ENCODE assay signal across 9 cellular contexts in genomic region chr18:13447621-13448020, GRCh38.
DNase-seq lines count a peak whose midpoint lies in the region; ATAC-seq and TF ChIP-seq lines count a peak whose summit lies in the region.
"Had no signal": no experiment of that assay in that cellular context is flagged by ENCODE, and none has a peak within 500 bp of the region (broad histone marks: within the 10 kb centered on the region; RNA-seq: fewer than 3 reads in every experiment).

No MANE protein-coding gene starts in this region.

- H3K4me3 ChIP-seq in endocrine pancreas (ENCODE audit: control insufficient read depth, insufficient read depth, low read length) (peak overlapping the region; percentile 22), neural progenitor cell (peak overlapping the region; percentile 12)

- H3K36me3 Mint-ChIP-seq in neural progenitor cell: no peaks in the 10 kb centered on the region
- H3K36me3 Mint-ChIP-seq in T-helper 2 cell treated with Interferon-gamma antibody and Interleukin-4, amounts not matched to agents 5 μg/mL and 100 μg/mL, for 36 hours (ENCODE audit: low read depth): no peaks in the 10 kb centered on the region
- H3K36me3 Mint-ChIP-seq in activated CD8-positive, alpha-beta T cell treated with anti-CD3 and anti-CD28 coated beads for 36 hours (ENCODE audit: low read depth): no peaks in the 10 kb centered on the region

- TF ChIP-seq CTCF in neural progenitor cell (IDR thresholded peaks at IDR 0.05): no peak
- no peak for TF ChIP-seq CTCF in activated CD8-positive, alpha-beta T cell treated with anti-CD3 and anti-CD28 coated beads for 36 hours (IDR thresholded peaks at IDR 0.05)

- intact Hi-C loops in activated CD8-positive, alpha-beta T cell treated with anti-CD3 and anti-CD28 coated beads for 36 hours (cut with micrococcal nuclease): no loop called here

- peak overlapping the region; percentile 64 for H3K4me2 ChIP-seq in neural progenitor cell

- H3K9ac ChIP-seq in endocrine pancreas (ENCODE audit: control insufficient read depth, insufficient read depth, low read length) (no peak overlapping the region), neural progenitor cell (no peak overlapping the region)

- peaks cover 10% of the 10 kb centered on the region for H3K27me3 Mint-ChIP-seq in neural progenitor cell (ENCODE audit: insufficient read depth, low read depth)
- H3K27me3 Mint-ChIP-seq in T-helper 2 cell treated with Interferon-gamma antibody and Interleukin-4, amounts not matched to agents 5 μg/mL and 100 μg/mL, for 36 hours (ENCODE audit: low read depth): no peaks in the 10 kb centered on the region
- H3K27me3 Mint-ChIP-seq in activated CD8-positive, alpha-beta T cell treated with anti-CD3 and anti-CD28 coated beads for 36 hours: no peaks in the 10 kb centered on the region

- no peak overlapping the region for H3K27ac ChIP-seq in neural progenitor cell

- peaks cover 17% of the 10 kb centered on the region for H4K20me1 ChIP-seq in neural progenitor cell (ENCODE audit: low read depth)

- H2AFZ ChIP-seq in neural progenitor cell (replicated peaks): no peak overlapping the region

- H3K4me1 Mint-ChIP-seq in neural progenitor cell: peaks cover 27% of the 10 kb centered on the region
- peaks cover 13% of the 10 kb centered on the region for H3K4me1 Mint-ChIP-seq in T-helper 2 cell treated with Interferon-gamma antibody and Interleukin-4, amounts not matched to agents 5 μg/mL and 100 μg/mL, for 36 hours (ENCODE audit: low read depth)
- H3K4me1 Mint-ChIP-seq in activated CD8-positive, alpha-beta T cell treated with anti-CD3 and anti-CD28 coated beads for 36 hours (ENCODE audit: low read depth): peaks cover 25% of the 10 kb centered on the region

- H3K9me3 Mint-ChIP-seq in neural progenitor cell: no peaks in the 10 kb centered on the region
- H3K9me3 Mint-ChIP-seq in T-helper 2 cell treated with Interferon-gamma antibody and Interleukin-4, amounts not matched to agents 5 μg/mL and 100 μg/mL, for 36 hours: no peaks in the 10 kb centered on the region
- H3K9me3 Mint-ChIP-seq in activated CD8-positive, alpha-beta T cell treated with anti-CD3 and anti-CD28 coated beads for 36 hours: no peaks in the 10 kb centered on the region

- H3K36me3 ChIP-seq in endocrine pancreas (ENCODE audit: control insufficient read depth, insufficient read depth, low read length) (no peaks in the 10 kb centered on the region), neural progenitor cell (no peaks in the 10 kb centered on the region)
- H3K36me3 ChIP-seq: upper lobe of left lung had no signal

- CTCF ChIA-PET in activated CD8-positive, alpha-beta T cell treated with anti-CD3 and anti-CD28 coated beads for 36 hours (lab: Charles Lee): no interaction called here

- peaks cover 11% of the 10 kb centered on the region for H3F3A ChIP-seq in neural progenitor cell (ENCODE audit: low read depth)

- no peaks in the 10 kb centered on the region for H3K79me2 ChIP-seq in neural progenitor cell (ENCODE audit: low read depth)

- H3K27me3 ChIP-seq in endocrine pancreas (ENCODE audit: control insufficient read depth, insufficient read depth, low read length): no peaks in the 10 kb centered on the region
- peaks cover 91% of the 10 kb centered on the region for H3K27me3 ChIP-seq in neural progenitor cell
- H3K27me3 ChIP-seq: upper lobe of left lung had no signal

- POLR2A ChIA-PET in activated CD8-positive, alpha-beta T cell treated with anti-CD3 and anti-CD28 coated beads for 36 hours (lab: Charles Lee): interaction anchor here (1.2 kb wide), 1 partner anchor 11 kb away, joined by 4 read pairs; no protein-coding TSS in a partner anchor

- no peak for ATAC-seq in GM21390 (IDR thresholded peaks at IDR 0.05; ENCODE audit: unreplicated experiment)
- ATAC-seq in activated CD8-positive, alpha-beta T cell treated with anti-CD3 and anti-CD28 coated beads for 36 hours: no peak

- peak overlapping the region; percentile 88 for H3K27ac Mint-ChIP-seq in neural progenitor cell
- no peak overlapping the region for H3K27ac Mint-ChIP-seq in T-helper 2 cell treated with Interferon-gamma antibody and Interleukin-4, amounts not matched to agents 5 μg/mL and 100 μg/mL, for 36 hours
- H3K27ac Mint-ChIP-seq in activated CD8-positive, alpha-beta T cell treated with anti-CD3 and anti-CD28 coated beads for 36 hours: no peak overlapping the region

- DNase-seq in D341Med (ENCODE audit: low spot score): peak; percentile 91
- peak; percentile 93 for DNase-seq in NCI-H2171 treated with DMSO at 0.1 percent for 48 hours (lab: John Stamatoyannopoulos, UW)
- peak; percentile 70 for DNase-seq in neural progenitor cell (ENCODE audit: low spot score)
- no peak for DNase-seq in HuH-7.5 (ENCODE audit: low spot score)
- no peak for DNase-seq in T-helper 2 cell treated with Interferon-gamma antibody and Interleukin-4, amounts not matched to agents 5 μg/mL and 100 μg/mL, for 36 hours (ENCODE audit: low spot score)
- no peak for DNase-seq in activated CD8-positive, alpha-beta T cell treated with anti-CD3 and anti-CD28 coated beads for 36 hours
- DNase-seq: upper lobe of left lung had no signal

- H3K4me1 ChIP-seq in endocrine pancreas (ENCODE audit: control insufficient read depth, insufficient read depth, low read length) (no peaks in the 10 kb centered on the region), neural progenitor cell (peaks cover 28% of the 10 kb centered on the region)

- peak overlapping the region; percentile 78 for H3K4me3 Mint-ChIP-seq in neural progenitor cell
- H3K4me3 Mint-ChIP-seq in T-helper 2 cell treated with Interferon-gamma antibody and Interleukin-4, amounts not matched to agents 5 μg/mL and 100 μg/mL, for 36 hours: no peak overlapping the region
- no peak overlapping the region for H3K4me3 Mint-ChIP-seq in activated CD8-positive, alpha-beta T cell treated with anti-CD3 and anti-CD28 coated beads for 36 hours

- no peaks in the 10 kb centered on the region for H3K9me3 ChIP-seq in endocrine pancreas (ENCODE audit: control insufficient read depth, low read length)
- H3K9me3 ChIP-seq in neural progenitor cell (ENCODE audit: low read depth): no peaks in the 10 kb centered on the region
- H3K9me3 ChIP-seq: upper lobe of left lung had no signal

Comparison
In these comparisons a context has a peak if more than half of its experiments do, and no peak if none do; other contexts are left out.
1. DNase-seq: peak in D341Med (single experiment), NCI-H2171 treated with DMSO at 0.1 percent for 48 hours (single experiment) and neural progenitor cell (single experiment); none in HuH-7.5 (single experiment), T-helper 2 cell treated with Interferon-gamma antibody and Interleukin-4, amounts not matched to agents 5 μg/mL and 100 μg/mL, for 36 hours (single experiment) and activated CD8-positive, alpha-beta T cell treated with anti-CD3 and anti-CD28 coated beads for 36 hours (single experiment).